Comparison of ENCODE assay signal across 26 cellular contexts in genomic region chr3:155147588-155147987, GRCh38.
"Had no signal": no experiment of that assay in that cellular context is flagged by ENCODE, and none has a peak within 500 bp of the region (broad histone marks: within the 10 kb centered on the region; RNA-seq: fewer than 3 reads in every experiment).

No MANE protein-coding gene starts in this region.

- ATAC-seq: left cardiac atrium; left lung; lower lobe of right lung; naive thymus-derived CD8-positive, alpha-beta T cell; pancreas; right cardiac atrium; stimulated activated memory B cell treated with anti-CD40 and anti-IgM and Interleukin-4, amounts not matched to agents 10 μg/mL and 1 μg/mL and 100 μg/mL, for 72 hours; stimulated activated naive CD8-positive, alpha-beta T cell treated with anti-CD3 and anti-CD28 coated beads, Interleukin-15, amount 100 ng/mL, for 72 hours had no signal

- H3K27ac ChIP-seq: left lung, lower lobe of right lung, pancreas, prostate gland, sigmoid colon, tibial nerve, uterus had no signal

- H3K9me3 ChIP-seq: left lung, lower lobe of right lung, pancreas, prostate gland, sigmoid colon, tibial nerve, uterus had no signal

- H3K36me3 ChIP-seq: left lung, lower lobe of right lung, pancreas, prostate gland, sigmoid colon, tibial nerve, uterus had no signal

- H3K4me2 ChIP-seq: smooth muscle cell had no signal

- H3K27me3 ChIP-seq: left lung, pancreas, sigmoid colon, tibial nerve, uterus had no signal

- H3K4me1 ChIP-seq: left lung, lower lobe of right lung, pancreas, sigmoid colon, tibial nerve, uterus had no signal

- DNase-seq: hippocampal formation; kidney glomerular epithelial cell; left cardiac atrium; left lung; lower lobe of right lung; mammary epithelial cell; mesenchymal stem cell; naive thymus-derived CD8-positive, alpha-beta T cell; nucleus accumbens; pancreas; posterior cingulate gyrus; retina; right cardiac atrium; sigmoid colon; stimulated activated CD4-positive, alpha-beta T cell treated with anti-CD3 and anti-CD28 coated beads, Interleukin-1b, Interleukin-23, amount 100 ng/mL, for 48 hours; stimulated activated CD4-positive, alpha-beta T cell treated with anti-CD3 and anti-CD28 coated beads, Interleukin-2, amount 100 ng/mL, for 48 hours; stimulated activated CD4-positive, alpha-beta T cell treated with anti-CD3 and anti-CD28 coated beads, Interleukin-4, amount 100 ng/mL, for 4 hours; stimulated activated CD8-positive, alpha-beta memory T cell treated with anti-CD3 and anti-CD28 coated beads, Interleukin-4, amount 100 ng/mL, for 48 hours; stimulated activated naive CD4-positive, alpha-beta T cell treated with Interleukin-2 at 50 U/mL for 16 hours; stimulated activated naive CD8-positive, alpha-beta T cell treated with anti-CD3 and anti-CD28 coated beads, Interleukin-15, amount 100 ng/mL, for 72 hours; substantia nigra; uterus had no signal

- H3K4me3 ChIP-seq: left lung, lower lobe of right lung, pancreas, prostate gland, sigmoid colon, smooth muscle cell, tibial nerve, uterus had no signal
